31 cellular contexts compared by ENCODE assay signal in genomic region chr7:151899513-151900360, GRCh38. TPM values are rescaled to one million over a fixed set of nuclear protein-coding genes. Genes with fewer than 3 reads are reported as not detected.
"Had no signal": no experiment of that assay in that cellular context is flagged by ENCODE, and none has a peak within 500 bp of the region (broad histone marks: within the 10 kb centered on the region; RNA-seq: fewer than 3 reads in every experiment).

No MANE protein-coding gene starts in this region.

- H3K9me3 ChIP-seq: mucosa of descending colon, neutrophil, pancreas, spleen, testis, uterus had no signal

- ATAC-seq: activated naive CD4-positive, alpha-beta T cell treated with anti-CD3 and anti-CD28 coated beads, Interleukin-2, amount 50 U/mL, for 72 hours; effector memory CD8-positive, alpha-beta T cell; esophagus mucosa; left colon; mucosa of descending colon had no signal

- H3K27ac Mint-ChIP-seq: activated CD4-positive, alpha-beta memory T cell treated with anti-CD3 and anti-CD28 coated beads for 36 hours; activated naive CD4-positive, alpha-beta T cell treated with anti-CD3 and anti-CD28 coated beads, Interleukin-2, amount 50 U/mL, for 72 hours; effector memory CD8-positive, alpha-beta T cell; memory B cell had no signal

- H3K4me3 ChIP-seq: dorsolateral prefrontal cortex, mucosa of descending colon, pancreas, spleen, testis, uterus had no signal

- H3K27me3 ChIP-seq: pancreas, testis, uterus had no signal

- H3K4me3 Mint-ChIP-seq: activated CD4-positive, alpha-beta memory T cell treated with anti-CD3 and anti-CD28 coated beads for 36 hours; effector memory CD8-positive, alpha-beta T cell; memory B cell had no signal

- H3K27ac ChIP-seq: brain microvascular endothelial cell, neutrophil, pancreas, spleen, testis, uterus had no signal

- H3K4me1 ChIP-seq: spleen, testis, uterus had no signal

- H3K9me3 Mint-ChIP-seq: activated CD4-positive, alpha-beta memory T cell treated with anti-CD3 and anti-CD28 coated beads for 36 hours; activated naive CD4-positive, alpha-beta T cell treated with anti-CD3 and anti-CD28 coated beads, Interleukin-2, amount 50 U/mL, for 72 hours; effector memory CD8-positive, alpha-beta T cell; memory B cell had no signal

- DNase-seq: activated CD4-positive, alpha-beta memory T cell treated with anti-CD3 and anti-CD28 coated beads for 36 hours; activated CD4-positive, alpha-beta T cell treated with anti-CD3 and anti-CD28 coated beads for 4 hours; activated CD4-positive, CD25-positive, alpha-beta regulatory T cell; activated gamma-delta T cell treated with Interleukin-2 at 50 U/mL for 16 hours; aorta; brain microvascular endothelial cell; central memory CD4-positive, alpha-beta T cell; dorsolateral prefrontal cortex; effector memory CD8-positive, alpha-beta T cell; foreskin melanocyte; glutamatergic neuron; hypothalamus; left colon; mucosa of descending colon; spleen; stimulated activated CD4-positive, alpha-beta T cell treated with anti-CD3 and anti-CD28 coated beads, Interleukin-4, amount 100 ng/mL, for 1 hour; stimulated activated naive CD4-positive, alpha-beta T cell; T-helper 9 cell; testis; trophoblast cell; uterus had no signal

- H3K36me3 ChIP-seq: brain microvascular endothelial cell, neutrophil, pancreas, spleen, uterus had no signal

- H3K4me1 Mint-ChIP-seq: memory B cell had no signal

RNA-seq across cellular contexts. Expression of gene GALNTL5, which starts 56.5 kb away (rescaled TPM):
- total RNA-seq: activated CD4-positive, alpha-beta memory T cell treated with anti-CD3 and anti-CD28 coated beads for 36 hours; activated naive CD4-positive, alpha-beta T cell treated with anti-CD3 and anti-CD28 coated beads, Interleukin-2, amount 50 U/mL, for 72 hours; aorta; endothelial cell of umbilical vein; esophagus mucosa; left colon; lower leg skin; mucosa of descending colon; pancreas; sciatic nerve; spleen; T-helper 1 cell treated with Interleukin-12 subunit alpha and Interleukin-12 subunit beta and Interleukin-4 antibody, amounts not matched to agents 30 ng/mL and 1 ng/mL, for 36 hours; uterus had no signal
- polyA plus RNA-seq: adipose tissue, aorta, endothelial cell of umbilical vein, pancreas, spleen had no signal
